In genomic region chr12:27821259-27821973, GRCh38 we compare ENCODE assay signal across 8 cellular contexts. TPM values are rescaled to one million over a fixed set of nuclear protein-coding genes. Genes with fewer than 3 reads are reported as not detected.
DNase-seq lines count a peak whose midpoint lies in the region; ATAC-seq and TF ChIP-seq lines count a peak whose summit lies in the region.

No MANE protein-coding gene starts in this region.

- H3K36me3 Mint-ChIP-seq in brain = no peaks in the 10 kb centered on the region
- H3K36me3 Mint-ChIP-seq in immature natural killer cell = no peaks in the 10 kb centered on the region

- H3K4me1 Mint-ChIP-seq in brain = peaks cover 27% of the 10 kb centered on the region
- peaks cover 0 to 2% of the 10 kb centered on the region in 2 donors for H3K4me1 Mint-ChIP-seq in immature natural killer cell

- H3K27me3 ChIP-seq in ACC112 (ENCODE audit: insufficient read depth, low read length) = no peaks in the 10 kb centered on the region

- H3K36me3 ChIP-seq in ACC112 (ENCODE audit: insufficient read depth, low read length) (no peaks in the 10 kb centered on the region), SK-N-MC (ENCODE audit: insufficient read depth, low read length) (no peaks in the 10 kb centered on the region)

- H3K27ac Mint-ChIP-seq in brain (peak overlapping the region in 1 of 5 experiments; percentile 5), immature natural killer cell (no peak overlapping the region)

- TF ChIP-seq CTCF in GM12873 (IDR thresholded peaks at IDR 0.05; ENCODE audit: insufficient read depth, low read depth, low read length, missing control alignments) = peak; percentile 77
- TF ChIP-seq CTCF in brain (conservative IDR thresholded peaks at IDR 0.05) = peak; percentile 68 to 82

- H3K27me3 Mint-ChIP-seq in brain (peaks cover 7% of the 10 kb centered on the region), immature natural killer cell (ENCODE audit: low read depth in 3 of 3) (peaks cover 2 to 9% (median 5%) of the 10 kb centered on the region in 3 donors)

- H3K79me2 ChIP-seq in ACC112 (ENCODE audit: control insufficient read depth, insufficient read depth, low read length, unreplicated experiment) = no peaks in the 10 kb centered on the region

- peaks cover 0 to 2% (median 0%) of the 10 kb centered on the region in 5 experiments for H3K9me3 Mint-ChIP-seq in brain
- H3K9me3 Mint-ChIP-seq in immature natural killer cell = no peaks in the 10 kb centered on the region

- H3K9ac ChIP-seq in SK-N-MC (ENCODE audit: insufficient read length) = no peak overlapping the region

- H3K27ac ChIP-seq in ACC112 (ENCODE audit: low read depth, low read length) (peak overlapping the region; percentile 67), SK-N-MC (no peak overlapping the region)

- H2AFZ ChIP-seq in ACC112 (ENCODE audit: low read length, unreplicated experiment) = peak overlapping the region; percentile 59

- no peaks in the 10 kb centered on the region for H3K9me3 ChIP-seq in SK-N-MC (ENCODE audit: low read depth, low read length)

- DNase-seq in LoVo (ENCODE audit: low spot score) (peak; percentile 87), SK-N-MC (ENCODE audit: low read depth, low spot score) (peak; percentile 60), immature natural killer cell (peak; percentile 18 to 36 (median 25))
- peak; percentile 12 for DNase-seq in stimulated activated CD8-positive, alpha-beta memory T cell treated with anti-CD3 and anti-CD28 coated beads, Interleukin-12 subunit alpha, Interleukin-12 subunit beta, amount 100 ng/mL, for 24 hours (ENCODE audit: extremely low read depth)

- H3K4me3 ChIP-seq in ACC112 (ENCODE audit: low read depth, low read length) (peak overlapping the region; percentile 31; the same call in 1 of the 2 replicates), SK-N-MC (peak overlapping the region; percentile 57)

- H3K4me1 ChIP-seq in ACC112 (ENCODE audit: control insufficient read depth, insufficient read depth, low read length, unreplicated experiment) = peaks cover 21% of the 10 kb centered on the region

- no peak for ATAC-seq in HG02973 (IDR thresholded peaks at IDR 0.05; ENCODE audit: unreplicated experiment)

- no peak overlapping the region for H3K4me3 Mint-ChIP-seq in brain
- H3K4me3 Mint-ChIP-seq in immature natural killer cell = peak overlapping the region in 2 of 5 donors; percentile 19 to 80

RNA-seq across cellular contexts. Expression of gene MANSC4, which starts 41.4 kb away (rescaled TPM):
- polyA plus RNA-seq in brain (ENCODE audit: insufficient read depth, low read depth, low replicate concordance) (not detected), immature natural killer cell (not detected)

RNA-seq across cellular contexts. Expression of gene KLHL42, which starts 41.4 kb away (rescaled TPM):
- 5.6 TPM for polyA plus RNA-seq in brain (ENCODE audit: insufficient read depth, low read depth, low replicate concordance)
- 10 to 100 TPM in 1 of 3 donors, 1 to 10 TPM in 2; 3.5 to 10.3 (median 5.7) TPM for polyA plus RNA-seq in immature natural killer cell

Comparison
In these comparisons a context has a peak if more than half of its experiments do, and no peak if none do; other contexts are left out.
1. DNase-seq: peak in every context shown above with its lines; median percentile 87 in LoVo; 60 in SK-N-MC; 25 in immature natural killer cell; 12 in stimulated activated CD8-positive, alpha-beta memory T cell treated with anti-CD3 and anti-CD28 coated beads, Interleukin-12 subunit alpha, Interleukin-12 subunit beta, amount 100 ng/mL, for 24 hours.